ENCODE assay signal across 1 cellular context in the genomic region with DNA sequence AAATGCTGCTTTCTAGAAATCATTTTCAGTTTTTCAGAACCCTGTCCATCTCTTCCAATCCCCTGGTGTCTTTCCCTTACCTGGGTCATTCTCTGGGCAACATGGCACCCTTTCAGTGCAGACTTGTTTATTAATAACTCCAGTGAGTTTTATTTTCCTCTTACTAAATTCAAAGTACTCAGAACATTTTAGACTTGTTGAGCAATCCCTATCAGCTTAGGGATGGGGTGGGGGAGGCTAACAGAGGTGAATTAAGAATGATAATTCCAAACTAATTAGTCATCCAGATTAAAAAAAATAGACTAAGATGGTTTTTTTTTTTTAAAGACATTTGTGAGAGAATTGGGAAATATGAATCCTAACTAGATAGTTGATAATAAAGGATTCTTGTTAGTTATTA.
TF ChIP-seq lines count a peak whose summit lies in the region.

No MANE protein-coding gene starts in this region.

TF ChIP-seq in SK-N-SH, 30 proteins besides CTCF, POLR2A, EP300 and RAD21 (continued from another document):
- TF ChIP-seq, protein P1, sequence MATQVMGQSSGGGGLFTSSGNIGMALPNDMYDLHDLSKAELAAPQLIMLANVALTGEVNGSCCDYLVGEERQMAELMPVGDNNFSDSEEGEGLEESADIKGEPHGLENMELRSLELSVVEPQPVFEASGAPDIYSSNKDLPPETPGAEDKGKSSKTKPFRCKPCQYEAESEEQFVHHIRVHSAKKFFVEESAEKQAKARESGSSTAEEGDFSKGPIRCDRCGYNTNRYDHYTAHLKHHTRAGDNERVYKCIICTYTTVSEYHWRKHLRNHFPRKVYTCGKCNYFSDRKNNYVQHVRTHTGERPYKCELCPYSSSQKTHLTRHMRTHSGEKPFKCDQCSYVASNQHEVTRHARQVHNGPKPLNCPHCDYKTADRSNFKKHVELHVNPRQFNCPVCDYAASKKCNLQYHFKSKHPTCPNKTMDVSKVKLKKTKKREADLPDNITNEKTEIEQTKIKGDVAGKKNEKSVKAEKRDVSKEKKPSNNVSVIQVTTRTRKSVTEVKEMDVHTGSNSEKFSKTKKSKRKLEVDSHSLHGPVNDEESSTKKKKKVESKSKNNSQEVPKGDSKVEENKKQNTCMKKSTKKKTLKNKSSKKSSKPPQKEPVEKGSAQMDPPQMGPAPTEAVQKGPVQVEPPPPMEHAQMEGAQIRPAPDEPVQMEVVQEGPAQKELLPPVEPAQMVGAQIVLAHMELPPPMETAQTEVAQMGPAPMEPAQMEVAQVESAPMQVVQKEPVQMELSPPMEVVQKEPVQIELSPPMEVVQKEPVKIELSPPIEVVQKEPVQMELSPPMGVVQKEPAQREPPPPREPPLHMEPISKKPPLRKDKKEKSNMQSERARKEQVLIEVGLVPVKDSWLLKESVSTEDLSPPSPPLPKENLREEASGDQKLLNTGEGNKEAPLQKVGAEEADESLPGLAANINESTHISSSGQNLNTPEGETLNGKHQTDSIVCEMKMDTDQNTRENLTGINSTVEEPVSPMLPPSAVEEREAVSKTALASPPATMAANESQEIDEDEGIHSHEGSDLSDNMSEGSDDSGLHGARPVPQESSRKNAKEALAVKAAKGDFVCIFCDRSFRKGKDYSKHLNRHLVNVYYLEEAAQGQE (IDR thresholded peaks at IDR 0.05; ENCODE audit: low read depth, low read length): no peak
- TF ChIP-seq CHD2 (IDR thresholded peaks at IDR 0.05; ENCODE audit: low read length, partially characterized antibody) (no peak), JUND (IDR thresholded peaks at IDR 0.05) (peak; percentile 21; the same call in 1 of the 2 replicates), TAF1 (IDR thresholded peaks at IDR 0.05; ENCODE audit: borderline replicate concordance, low read depth, low read length) (no peak), FOXM1 (IDR thresholded peaks at IDR 0.05; ENCODE audit: low read depth) (no peak), SMC3 (IDR thresholded peaks at IDR 0.05; ENCODE audit: low read depth, low read length) (no peak), GABPA (IDR thresholded peaks at IDR 0.05; ENCODE audit: low read depth) (no peak), NFIC (IDR thresholded peaks at IDR 0.05; ENCODE audit: borderline replicate concordance) (no peak), SIN3A (IDR thresholded peaks at IDR 0.05; ENCODE audit: borderline replicate concordance, low read depth, low read length) (no peak), TEAD4 (IDR thresholded peaks at IDR 0.05; ENCODE audit: borderline replicate concordance, insufficient read depth) (no peak), FOSL2 (IDR thresholded peaks at IDR 0.05; ENCODE audit: borderline replicate concordance, low read depth) (peak; percentile 28; the same call in 1 of the 2 replicates)
- TF ChIP-seq, protein P2, sequence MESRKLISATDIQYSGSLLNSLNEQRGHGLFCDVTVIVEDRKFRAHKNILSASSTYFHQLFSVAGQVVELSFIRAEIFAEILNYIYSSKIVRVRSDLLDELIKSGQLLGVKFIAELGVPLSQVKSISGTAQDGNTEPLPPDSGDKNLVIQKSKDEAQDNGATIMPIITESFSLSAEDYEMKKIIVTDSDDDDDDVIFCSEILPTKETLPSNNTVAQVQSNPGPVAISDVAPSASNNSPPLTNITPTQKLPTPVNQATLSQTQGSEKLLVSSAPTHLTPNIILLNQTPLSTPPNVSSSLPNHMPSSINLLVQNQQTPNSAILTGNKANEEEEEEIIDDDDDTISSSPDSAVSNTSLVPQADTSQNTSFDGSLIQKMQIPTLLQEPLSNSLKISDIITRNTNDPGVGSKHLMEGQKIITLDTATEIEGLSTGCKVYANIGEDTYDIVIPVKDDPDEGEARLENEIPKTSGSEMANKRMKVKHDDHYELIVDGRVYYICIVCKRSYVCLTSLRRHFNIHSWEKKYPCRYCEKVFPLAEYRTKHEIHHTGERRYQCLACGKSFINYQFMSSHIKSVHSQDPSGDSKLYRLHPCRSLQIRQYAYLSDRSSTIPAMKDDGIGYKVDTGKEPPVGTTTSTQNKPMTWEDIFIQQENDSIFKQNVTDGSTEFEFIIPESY (IDR thresholded peaks at IDR 0.05; ENCODE audit: borderline replicate concordance, low read depth): no peak
- TF ChIP-seq, protein P3, sequence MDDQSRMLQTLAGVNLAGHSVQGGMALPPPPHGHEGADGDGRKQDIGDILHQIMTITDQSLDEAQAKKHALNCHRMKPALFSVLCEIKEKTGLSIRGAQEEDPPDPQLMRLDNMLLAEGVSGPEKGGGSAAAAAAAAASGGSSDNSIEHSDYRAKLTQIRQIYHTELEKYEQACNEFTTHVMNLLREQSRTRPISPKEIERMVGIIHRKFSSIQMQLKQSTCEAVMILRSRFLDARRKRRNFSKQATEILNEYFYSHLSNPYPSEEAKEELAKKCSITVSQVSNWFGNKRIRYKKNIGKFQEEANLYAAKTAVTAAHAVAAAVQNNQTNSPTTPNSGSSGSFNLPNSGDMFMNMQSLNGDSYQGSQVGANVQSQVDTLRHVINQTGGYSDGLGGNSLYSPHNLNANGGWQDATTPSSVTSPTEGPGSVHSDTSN (IDR thresholded peaks at IDR 0.05): no peak
